In the genomic region with DNA sequence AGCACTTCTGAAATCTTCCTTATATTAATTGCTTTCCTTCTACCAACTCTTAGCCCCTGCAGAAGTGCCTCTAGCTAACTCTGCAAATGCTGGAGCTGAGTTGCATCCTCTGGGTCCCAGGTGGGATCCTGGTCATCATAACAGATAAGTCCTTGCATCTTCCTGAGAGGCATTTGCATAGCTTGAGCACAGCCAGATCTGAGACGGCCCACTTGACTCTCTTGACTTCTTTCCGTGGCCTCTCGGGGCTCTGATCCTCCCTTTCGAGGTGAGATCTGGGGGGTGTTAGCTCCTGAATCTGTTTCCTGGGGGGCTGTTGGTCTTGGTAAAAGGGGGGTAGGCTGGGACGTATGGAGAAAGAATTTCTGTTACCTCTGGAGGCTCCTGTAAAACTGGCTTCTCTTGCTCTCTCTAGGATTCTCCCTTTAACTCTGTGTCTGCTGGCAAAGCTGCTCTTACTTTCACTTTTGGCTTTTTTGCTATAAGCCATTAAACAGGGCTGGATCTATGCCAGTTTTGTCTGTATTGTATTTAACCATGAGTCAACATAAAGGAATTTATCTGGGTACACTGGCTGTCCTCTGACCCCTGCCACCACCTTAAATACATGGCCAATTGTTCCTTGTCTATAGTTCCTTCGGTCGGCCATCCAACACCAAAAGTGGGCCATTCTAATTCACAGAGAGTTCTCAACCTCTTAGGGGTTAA, we compare ENCODE assay signal across 8 cellular contexts.
DNase-seq lines count a peak whose midpoint lies in the region; ATAC-seq and TF ChIP-seq lines count a peak whose summit lies in the region.

No MANE protein-coding gene starts in this region.

- peaks cover 2% of the 10 kb centered on the region for H3K27me3 Mint-ChIP-seq in activated CD4-positive, alpha-beta T cell treated with anti-CD3 and anti-CD28 coated beads for 36 hours

- H3K27me3 ChIP-seq in SU-DHL-6 (ENCODE audit: low read length) (no peaks in the 10 kb centered on the region), testis (no peaks in the 10 kb centered on the region)

- H3K4me3 Mint-ChIP-seq in activated CD4-positive, alpha-beta T cell treated with anti-CD3 and anti-CD28 coated beads for 36 hours: no peak overlapping the region

- H4K20me1 ChIP-seq in SU-DHL-6 (ENCODE audit: low read depth, low read length): no peaks in the 10 kb centered on the region

- no peak for TF ChIP-seq POLR2A in testis (IDR thresholded peaks at IDR 0.05)

- intact Hi-C loops in activated CD4-positive, alpha-beta T cell treated with anti-CD3 and anti-CD28 coated beads for 36 hours (cut with DNase I, micrococcal nuclease): no loop called here
- intact Hi-C loops in left ventricle myocardium superior (cut with micrococcal nuclease): no loop called here
- intact Hi-C loops in testis (cut with DNase I; ENCODE audit: low total_unique reads): no loop called here

- no peak overlapping the region for H2AFZ ChIP-seq in SU-DHL-6 (ENCODE audit: low read depth, low read length, severe bottlenecking)

- no peaks in the 10 kb centered on the region for H3K4me1 Mint-ChIP-seq in activated CD4-positive, alpha-beta T cell treated with anti-CD3 and anti-CD28 coated beads for 36 hours

- CTCF ChIA-PET in activated CD4-positive, alpha-beta T cell treated with anti-CD3 and anti-CD28 coated beads for 36 hours (lab: Charles Lee): no interaction called here

- no peaks in the 10 kb centered on the region for H3K79me2 ChIP-seq in SU-DHL-6 (ENCODE audit: insufficient read depth, low read length)

- H3K4me1 ChIP-seq in testis: peaks cover 16% of the 10 kb centered on the region

- no peak for DNase-seq in activated CD4-positive, alpha-beta T cell treated with anti-CD3 and anti-CD28 coated beads for 36 hours
- no peak for DNase-seq in activated CD4-positive, alpha-beta T cell treated with anti-CD3 and anti-CD28 coated beads, Interleukin-2, amount 50 U/mL, for 48 hours
- no peak for DNase-seq in left ventricle myocardium superior
- peak; percentile 27 for DNase-seq in testis
- no peak for DNase-seq in ureter (ENCODE audit: low spot score)

- peak overlapping the region; percentile 33 for H3K4me2 ChIP-seq in SU-DHL-6 (ENCODE audit: low read depth, low read length, poor library complexity, severe bottlenecking)

- no peaks in the 10 kb centered on the region for H3K36me3 Mint-ChIP-seq in activated CD4-positive, alpha-beta T cell treated with anti-CD3 and anti-CD28 coated beads for 36 hours (ENCODE audit: low read depth)

- H3K4me3 ChIP-seq in SU-DHL-6 (ENCODE audit: insufficient read depth, low read length, poor library complexity, severe bottlenecking) (no peak overlapping the region), testis (peak overlapping the region in 1 of 2 donors; percentile 34)

- ATAC-seq in activated CD4-positive, alpha-beta T cell treated with anti-CD3 and anti-CD28 coated beads for 36 hours: peak; percentile 39
- peak; percentile 59 for ATAC-seq in HG03060 (IDR thresholded peaks at IDR 0.05; ENCODE audit: low read depth, unreplicated experiment)
- peak; percentile 61 for ATAC-seq in left ventricle myocardium superior
- no peak for ATAC-seq in HG03108 (IDR thresholded peaks at IDR 0.05; ENCODE audit: unreplicated experiment)

- H3K9me2 ChIP-seq in SU-DHL-6 (replicated peaks; ENCODE audit: insufficient read depth, low read length): no peaks in the 10 kb centered on the region

- 3 to 9% methylated on average over 4 to 7 of the region's 7 CpGs for WGBS in testis, 2 donors

- TF ChIP-seq CTCF in SU-DHL-6 (IDR thresholded peaks at IDR 0.05; ENCODE audit: insufficient read depth, low read length, poor library complexity, severe bottlenecking) (no peak), testis (IDR thresholded peaks at IDR 0.05) (no peak)

- no peak overlapping the region for H3K27ac Mint-ChIP-seq in activated CD4-positive, alpha-beta T cell treated with anti-CD3 and anti-CD28 coated beads for 36 hours

- H3K9me3 ChIP-seq in SU-DHL-6 (ENCODE audit: insufficient read depth, low read length): no peaks in the 10 kb centered on the region
- H3K9me3 ChIP-seq in testis: no peaks in the 10 kb centered on the region

- H3F3A ChIP-seq in SU-DHL-6 (ENCODE audit: insufficient read depth): no peaks in the 10 kb centered on the region

- no peaks in the 10 kb centered on the region for H3K9me3 Mint-ChIP-seq in activated CD4-positive, alpha-beta T cell treated with anti-CD3 and anti-CD28 coated beads for 36 hours (ENCODE audit: low read depth)

- H3K36me3 ChIP-seq in SU-DHL-6 (ENCODE audit: low read length) (no peaks in the 10 kb centered on the region), testis (ENCODE audit: low read depth, missing control alignments) (no peaks in the 10 kb centered on the region)

- no peak overlapping the region for H3K27ac ChIP-seq in SU-DHL-6 (ENCODE audit: low read depth, low read length)
- peak overlapping the region; percentile 76 to 84 for H3K27ac ChIP-seq in testis

- no peak overlapping the region for H3K9ac ChIP-seq in SU-DHL-6 (ENCODE audit: low read length)

- POLR2A ChIA-PET in activated CD4-positive, alpha-beta T cell treated with anti-CD3 and anti-CD28 coated beads for 36 hours (lab: Charles Lee): interaction anchor here (0.6 kb wide), 1 partner anchor 245 kb away, joined by 3 read pairs; no protein-coding TSS in a partner anchor
